Comparison of ENCODE assay signal across 1 cellular context in the genomic region with DNA sequence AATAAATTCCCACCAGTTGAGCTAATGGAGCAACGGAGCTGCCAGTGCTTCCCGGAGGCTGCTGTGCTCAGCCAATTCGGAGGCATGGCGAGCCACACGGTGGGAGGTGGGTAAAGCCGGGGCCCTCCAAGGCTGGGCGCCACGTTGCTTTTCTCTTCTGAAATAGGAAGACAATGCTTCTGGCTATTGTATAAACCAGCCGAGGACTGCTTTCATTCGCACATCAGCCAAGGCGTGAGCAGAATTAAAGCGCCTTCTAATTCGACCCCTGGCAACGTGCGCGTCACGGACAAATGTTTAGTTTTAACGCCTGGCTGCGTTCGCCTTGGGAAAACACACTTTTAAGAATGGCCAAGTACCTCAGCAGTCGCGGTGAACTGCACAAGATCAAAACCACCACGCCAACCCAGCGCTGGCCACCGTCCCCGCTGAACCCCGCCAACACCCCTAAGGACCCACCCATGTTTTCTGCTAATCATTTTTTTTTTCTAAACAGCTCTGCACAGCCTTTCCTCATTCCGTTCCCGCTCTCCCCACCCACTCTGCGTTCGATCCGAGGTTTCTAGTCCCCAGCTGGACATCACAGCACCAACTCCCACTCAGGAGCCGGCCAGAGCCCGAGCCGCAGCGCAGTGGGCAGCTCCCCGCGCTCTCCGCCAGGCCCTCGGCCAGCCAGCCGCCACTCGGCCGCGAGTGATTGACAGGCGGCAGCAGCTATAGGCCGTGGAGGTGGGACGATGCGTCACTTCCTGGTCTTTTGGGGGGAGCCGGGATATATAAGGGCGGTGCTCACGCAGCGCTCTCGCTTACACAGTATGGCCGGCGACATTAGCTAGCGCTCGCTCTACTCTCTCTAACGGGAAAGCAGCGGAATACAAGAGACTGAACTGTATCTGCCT.
TF ChIP-seq lines count a peak whose summit lies in the region.

A gene (plus strand): TSS at position 805 of the 899 bp plus-strand sequence. CDS start 321 bp downstream, outside the sequence.

TF ChIP-seq in HEK293, 187 proteins besides CTCF, POLR2A, EP300 and RAD21 (continued from another document and continues in another):
- TF ChIP-seq, protein P1, sequence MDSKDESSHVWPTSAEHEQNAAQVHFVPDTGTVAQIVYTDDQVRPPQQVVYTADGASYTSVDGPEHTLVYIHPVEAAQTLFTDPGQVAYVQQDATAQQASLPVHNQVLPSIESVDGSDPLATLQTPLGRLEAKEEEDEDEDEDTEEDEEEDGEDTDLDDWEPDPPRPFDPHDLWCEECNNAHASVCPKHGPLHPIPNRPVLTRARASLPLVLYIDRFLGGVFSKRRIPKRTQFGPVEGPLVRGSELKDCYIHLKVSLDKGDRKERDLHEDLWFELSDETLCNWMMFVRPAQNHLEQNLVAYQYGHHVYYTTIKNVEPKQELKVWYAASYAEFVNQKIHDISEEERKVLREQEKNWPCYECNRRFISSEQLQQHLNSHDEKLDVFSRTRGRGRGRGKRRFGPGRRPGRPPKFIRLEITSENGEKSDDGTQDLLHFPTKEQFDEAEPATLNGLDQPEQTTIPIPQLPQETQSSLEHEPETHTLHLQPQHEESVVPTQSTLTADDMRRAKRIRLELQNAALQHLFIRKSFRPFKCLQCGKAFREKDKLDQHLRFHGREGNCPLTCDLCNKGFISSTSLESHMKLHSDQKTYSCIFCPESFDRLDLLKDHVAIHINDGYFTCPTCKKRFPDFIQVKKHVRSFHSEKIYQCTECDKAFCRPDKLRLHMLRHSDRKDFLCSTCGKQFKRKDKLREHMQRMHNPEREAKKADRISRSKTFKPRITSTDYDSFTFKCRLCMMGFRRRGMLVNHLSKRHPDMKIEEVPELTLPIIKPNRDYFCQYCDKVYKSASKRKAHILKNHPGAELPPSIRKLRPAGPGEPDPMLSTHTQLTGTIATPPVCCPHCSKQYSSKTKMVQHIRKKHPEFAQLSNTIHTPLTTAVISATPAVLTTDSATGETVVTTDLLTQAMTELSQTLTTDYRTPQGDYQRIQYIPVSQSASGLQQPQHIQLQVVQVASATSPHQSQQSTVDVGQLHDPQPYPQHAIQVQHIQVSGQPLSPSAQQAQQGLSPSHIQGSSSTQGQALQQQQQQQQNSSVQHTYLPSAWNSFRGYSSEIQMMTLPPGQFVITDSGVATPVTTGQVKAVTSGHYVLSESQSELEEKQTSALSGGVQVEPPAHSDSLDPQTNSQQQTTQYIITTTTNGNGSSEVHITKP (tag by site-specific recombination; IDR thresholded peaks at IDR 0.05): peak; percentile 77
- TF ChIP-seq KLF1 (tag by site-specific recombination; IDR thresholded peaks at IDR 0.05) (peak; percentile 75; the same call in 1 of the 2 replicates), ZBTB20 (tag by site-specific recombination; IDR thresholded peaks at IDR 0.05) (peak; percentile 87), KLF8 (tag by site-specific recombination; IDR thresholded peaks at IDR 0.05) (peak; percentile 92), ZBTB7A (tag by site-specific recombination; IDR thresholded peaks at IDR 0.05; ENCODE audit: low read depth) (no peak; the same call in 1 of the 2 replicates), ZNF510 (tag by site-specific recombination; IDR thresholded peaks at IDR 0.05; ENCODE audit: insufficient replicate concordance) (no peak), ZBTB21 (tag by site-specific recombination; IDR thresholded peaks at IDR 0.05) (no peak), ZNF610 (tag by site-specific recombination; IDR thresholded peaks at IDR 0.05; ENCODE audit: borderline replicate concordance) (no peak), ZNF239 (tag by site-specific recombination; IDR thresholded peaks at IDR 0.05) (0 out of 2 replicates have a peak, but pooled peaks have one; percentile 11), EGR2 (tag by site-specific recombination; IDR thresholded peaks at IDR 0.05; ENCODE audit: low read depth) (peak; percentile 96), ZNF596 (tag by site-specific recombination; IDR thresholded peaks at IDR 0.05) (peak; percentile 100), ZNF140 (tag by site-specific recombination; IDR thresholded peaks at IDR 0.05) (no peak), ZNF292 (tag by site-specific recombination; IDR thresholded peaks at IDR 0.05; ENCODE audit: borderline replicate concordance, low read depth) (no peak), ZFHX2 (tag by site-specific recombination; conservative IDR thresholded peaks at IDR 0.05) (peak; percentile 97), ZNF558 (tag by site-specific recombination; IDR thresholded peaks at IDR 0.05) (0 out of 2 replicates have a peak, but pooled peaks have one; percentile 19), ZNF112 (tag by site-specific recombination; IDR thresholded peaks at IDR 0.05) (no peak), ZNF549 (tag by site-specific recombination; IDR thresholded peaks at IDR 0.05) (no peak), ZNF391 (tag by site-specific recombination; IDR thresholded peaks at IDR 0.05; ENCODE audit: borderline replicate concordance, low read depth) (peak; percentile 75; the same call in 1 of the 2 replicates), ZNF433 (tag by site-specific recombination; IDR thresholded peaks at IDR 0.05; ENCODE audit: low read depth) (no peak), ZBTB8A (tag by site-specific recombination; IDR thresholded peaks at IDR 0.05) (peak; percentile 54; the same call in 1 of the 2 replicates), ZNF530 (tag by site-specific recombination; IDR thresholded peaks at IDR 0.05; ENCODE audit: low read depth) (no peak), ZNF76 (tag by site-specific recombination; IDR thresholded peaks at IDR 0.05; ENCODE audit: borderline replicate concordance, low read depth) (peak; percentile 54), ZNF155 (tag by site-specific recombination; IDR thresholded peaks at IDR 0.05) (no peak), GLI4 (tag by site-specific recombination; IDR thresholded peaks at IDR 0.05) (0 out of 2 replicates have a peak, but pooled peaks have one; percentile 62), ZNF23 (tag by site-specific recombination; IDR thresholded peaks at IDR 0.05; ENCODE audit: borderline replicate concordance) (no peak)
- TF ChIP-seq, protein P2, sequence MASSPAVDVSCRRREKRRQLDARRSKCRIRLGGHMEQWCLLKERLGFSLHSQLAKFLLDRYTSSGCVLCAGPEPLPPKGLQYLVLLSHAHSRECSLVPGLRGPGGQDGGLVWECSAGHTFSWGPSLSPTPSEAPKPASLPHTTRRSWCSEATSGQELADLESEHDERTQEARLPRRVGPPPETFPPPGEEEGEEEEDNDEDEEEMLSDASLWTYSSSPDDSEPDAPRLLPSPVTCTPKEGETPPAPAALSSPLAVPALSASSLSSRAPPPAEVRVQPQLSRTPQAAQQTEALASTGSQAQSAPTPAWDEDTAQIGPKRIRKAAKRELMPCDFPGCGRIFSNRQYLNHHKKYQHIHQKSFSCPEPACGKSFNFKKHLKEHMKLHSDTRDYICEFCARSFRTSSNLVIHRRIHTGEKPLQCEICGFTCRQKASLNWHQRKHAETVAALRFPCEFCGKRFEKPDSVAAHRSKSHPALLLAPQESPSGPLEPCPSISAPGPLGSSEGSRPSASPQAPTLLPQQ (tag by site-specific recombination; IDR thresholded peaks at IDR 0.05): peak; percentile 85
- TF ChIP-seq, protein P3, sequence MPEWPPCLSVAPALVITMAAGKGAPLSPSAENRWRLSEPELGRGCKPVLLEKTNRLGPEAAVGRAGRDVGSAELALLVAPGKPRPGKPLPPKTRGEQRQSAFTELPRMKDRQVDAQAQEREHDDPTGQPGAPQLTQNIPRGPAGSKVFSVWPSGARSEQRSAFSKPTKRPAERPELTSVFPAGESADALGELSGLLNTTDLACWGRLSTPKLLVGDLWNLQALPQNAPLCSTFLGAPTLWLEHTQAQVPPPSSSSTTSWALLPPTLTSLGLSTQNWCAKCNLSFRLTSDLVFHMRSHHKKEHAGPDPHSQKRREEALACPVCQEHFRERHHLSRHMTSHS (tag by site-specific recombination; IDR thresholded peaks at IDR 0.05): no peak
- TF ChIP-seq, protein P4, sequence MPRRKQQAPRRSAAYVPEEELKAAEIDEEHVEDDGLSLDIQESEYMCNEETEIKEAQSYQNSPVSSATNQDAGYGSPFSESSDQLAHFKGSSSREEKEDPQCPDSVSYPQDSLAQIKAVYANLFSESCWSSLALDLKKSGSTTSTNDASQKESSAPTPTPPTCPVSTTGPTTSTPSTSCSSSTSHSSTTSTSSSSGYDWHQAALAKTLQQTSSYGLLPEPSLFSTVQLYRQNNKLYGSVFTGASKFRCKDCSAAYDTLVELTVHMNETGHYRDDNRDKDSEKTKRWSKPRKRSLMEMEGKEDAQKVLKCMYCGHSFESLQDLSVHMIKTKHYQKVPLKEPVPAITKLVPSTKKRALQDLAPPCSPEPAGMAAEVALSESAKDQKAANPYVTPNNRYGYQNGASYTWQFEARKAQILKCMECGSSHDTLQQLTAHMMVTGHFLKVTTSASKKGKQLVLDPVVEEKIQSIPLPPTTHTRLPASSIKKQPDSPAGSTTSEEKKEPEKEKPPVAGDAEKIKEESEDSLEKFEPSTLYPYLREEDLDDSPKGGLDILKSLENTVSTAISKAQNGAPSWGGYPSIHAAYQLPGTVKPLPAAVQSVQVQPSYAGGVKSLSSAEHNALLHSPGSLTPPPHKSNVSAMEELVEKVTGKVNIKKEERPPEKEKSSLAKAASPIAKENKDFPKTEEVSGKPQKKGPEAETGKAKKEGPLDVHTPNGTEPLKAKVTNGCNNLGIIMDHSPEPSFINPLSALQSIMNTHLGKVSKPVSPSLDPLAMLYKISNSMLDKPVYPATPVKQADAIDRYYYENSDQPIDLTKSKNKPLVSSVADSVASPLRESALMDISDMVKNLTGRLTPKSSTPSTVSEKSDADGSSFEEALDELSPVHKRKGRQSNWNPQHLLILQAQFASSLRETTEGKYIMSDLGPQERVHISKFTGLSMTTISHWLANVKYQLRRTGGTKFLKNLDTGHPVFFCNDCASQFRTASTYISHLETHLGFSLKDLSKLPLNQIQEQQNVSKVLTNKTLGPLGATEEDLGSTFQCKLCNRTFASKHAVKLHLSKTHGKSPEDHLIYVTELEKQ (tag by site-specific recombination; IDR thresholded peaks at IDR 0.05; ENCODE audit: borderline replicate concordance): no peak
- TF ChIP-seq, protein P5, sequence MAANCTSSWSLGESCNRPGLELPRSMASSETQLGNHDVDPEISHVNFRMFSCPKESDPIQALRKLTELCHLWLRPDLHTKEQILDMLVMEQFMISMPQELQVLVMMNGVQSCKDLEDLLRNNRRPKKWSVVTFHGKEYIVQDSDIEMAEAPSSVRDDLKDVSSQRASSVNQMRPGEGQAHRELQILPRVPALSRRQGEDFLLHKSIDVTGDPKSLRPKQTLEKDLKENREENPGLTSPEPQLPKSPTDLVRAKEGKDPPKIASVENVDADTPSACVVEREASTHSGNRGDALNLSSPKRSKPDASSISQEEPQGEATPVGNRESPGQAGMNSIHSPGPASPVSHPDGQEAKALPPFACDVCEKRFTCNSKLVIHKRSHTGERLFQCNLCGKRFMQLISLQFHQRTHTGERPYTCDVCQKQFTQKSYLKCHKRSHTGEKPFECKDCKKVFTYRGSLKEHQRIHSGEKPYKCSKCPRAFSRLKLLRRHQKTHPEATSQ (tag by site-specific recombination; IDR thresholded peaks at IDR 0.05): 0 out of 2 replicates have a peak, but pooled peaks have one; percentile 33
- TF ChIP-seq, protein P6, sequence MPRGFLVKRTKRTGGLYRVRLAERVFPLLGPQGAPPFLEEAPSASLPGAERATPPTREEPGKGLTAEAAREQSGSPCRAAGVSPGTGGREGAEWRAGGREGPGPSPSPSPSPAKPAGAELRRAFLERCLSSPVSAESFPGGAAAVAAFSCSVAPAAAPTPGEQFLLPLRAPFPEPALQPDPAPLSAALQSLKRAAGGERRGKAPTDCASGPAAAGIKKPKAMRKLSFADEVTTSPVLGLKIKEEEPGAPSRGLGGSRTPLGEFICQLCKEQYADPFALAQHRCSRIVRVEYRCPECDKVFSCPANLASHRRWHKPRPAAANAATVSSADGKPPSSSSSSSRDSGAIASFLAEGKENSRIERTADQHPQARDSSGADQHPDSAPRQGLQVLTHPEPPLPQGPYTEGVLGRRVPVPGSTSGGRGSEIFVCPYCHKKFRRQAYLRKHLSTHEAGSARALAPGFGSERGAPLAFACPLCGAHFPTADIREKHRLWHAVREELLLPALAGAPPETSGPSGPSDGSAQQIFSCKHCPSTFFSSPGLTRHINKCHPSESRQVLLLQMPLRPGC (tag by site-specific recombination; IDR thresholded peaks at IDR 0.05): peak; percentile 68
- TF ChIP-seq, protein P7, sequence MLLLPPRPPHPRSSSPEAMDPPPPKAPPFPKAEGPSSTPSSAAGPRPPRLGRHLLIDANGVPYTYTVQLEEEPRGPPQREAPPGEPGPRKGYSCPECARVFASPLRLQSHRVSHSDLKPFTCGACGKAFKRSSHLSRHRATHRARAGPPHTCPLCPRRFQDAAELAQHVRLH (tag by site-specific recombination; IDR thresholded peaks at IDR 0.05): 0 out of 2 replicates have a peak, but pooled peaks have one; percentile 73
- TF ChIP-seq, protein P8, sequence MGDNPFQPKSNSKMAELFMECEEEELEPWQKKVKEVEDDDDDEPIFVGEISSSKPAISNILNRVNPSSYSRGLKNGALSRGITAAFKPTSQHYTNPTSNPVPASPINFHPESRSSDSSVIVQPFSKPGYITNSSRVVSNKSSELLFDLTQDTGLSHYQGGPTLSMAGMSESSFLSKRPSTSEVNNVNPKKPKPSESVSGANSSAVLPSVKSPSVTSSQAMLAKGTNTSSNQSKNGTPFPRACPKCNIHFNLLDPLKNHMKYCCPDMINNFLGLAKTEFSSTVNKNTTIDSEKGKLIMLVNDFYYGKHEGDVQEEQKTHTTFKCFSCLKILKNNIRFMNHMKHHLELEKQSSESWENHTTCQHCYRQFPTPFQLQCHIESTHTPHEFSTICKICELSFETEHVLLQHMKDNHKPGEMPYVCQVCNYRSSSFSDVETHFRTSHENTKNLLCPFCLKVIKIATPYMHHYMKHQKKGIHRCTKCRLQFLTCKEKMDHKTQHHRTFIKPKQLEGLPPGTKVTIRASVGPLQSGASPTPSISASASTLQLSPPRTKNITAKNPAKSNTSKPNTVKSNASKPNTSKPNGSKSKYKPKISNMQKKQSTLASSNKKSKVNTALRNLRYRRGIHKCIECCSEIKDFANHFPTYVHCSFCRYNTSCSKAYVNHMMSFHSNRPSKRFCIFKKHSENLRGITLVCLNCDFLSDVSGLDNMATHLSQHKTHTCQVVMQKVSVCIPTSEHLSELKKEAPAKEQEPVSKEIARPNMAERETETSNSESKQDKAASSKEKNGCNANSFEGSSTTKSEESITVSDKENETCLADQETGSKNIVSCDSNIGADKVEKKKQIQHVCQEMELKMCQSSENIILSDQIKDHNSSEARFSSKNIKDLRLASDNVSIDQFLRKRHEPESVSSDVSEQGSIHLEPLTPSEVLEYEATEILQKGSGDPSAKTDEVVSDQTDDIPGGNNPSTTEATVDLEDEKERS (tag by site-specific recombination; IDR thresholded peaks at IDR 0.05): no peak
- TF ChIP-seq, protein P9, sequence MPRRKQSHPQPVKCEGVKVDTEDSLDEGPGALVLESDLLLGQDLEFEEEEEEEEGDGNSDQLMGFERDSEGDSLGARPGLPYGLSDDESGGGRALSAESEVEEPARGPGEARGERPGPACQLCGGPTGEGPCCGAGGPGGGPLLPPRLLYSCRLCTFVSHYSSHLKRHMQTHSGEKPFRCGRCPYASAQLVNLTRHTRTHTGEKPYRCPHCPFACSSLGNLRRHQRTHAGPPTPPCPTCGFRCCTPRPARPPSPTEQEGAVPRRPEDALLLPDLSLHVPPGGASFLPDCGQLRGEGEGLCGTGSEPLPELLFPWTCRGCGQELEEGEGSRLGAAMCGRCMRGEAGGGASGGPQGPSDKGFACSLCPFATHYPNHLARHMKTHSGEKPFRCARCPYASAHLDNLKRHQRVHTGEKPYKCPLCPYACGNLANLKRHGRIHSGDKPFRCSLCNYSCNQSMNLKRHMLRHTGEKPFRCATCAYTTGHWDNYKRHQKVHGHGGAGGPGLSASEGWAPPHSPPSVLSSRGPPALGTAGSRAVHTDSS (tag by site-specific recombination; IDR thresholded peaks at IDR 0.05): no peak
